In genomic region chr6:143510991-143511891, GRCh38 we compare ENCODE assay signal across 8 cellular contexts. TPM values are rescaled to one million over a fixed set of nuclear protein-coding genes. Genes with fewer than 3 reads are reported as not detected.
DNase-seq lines count a peak whose midpoint lies in the region; ATAC-seq and TF ChIP-seq lines count a peak whose summit lies in the region.

Gene FUCA2, minus strand, starts transcription at chr6:143511720. Its CDS starts 86 bp downstream, at chr6:143511634.

- H3K4me3 ChIP-seq in endodermal cell (ENCODE audit: low read length): peak within 1 kb of the TSS; percentile 90
- H3K4me3 ChIP-seq in mesendoderm (ENCODE audit: low read length): peak within 1 kb of the TSS; percentile 63

- peak; percentile 68 for ATAC-seq in GM18511 (IDR thresholded peaks at IDR 0.05; ENCODE audit: unreplicated experiment)
- ATAC-seq in HG03025 (IDR thresholded peaks at IDR 0.05; ENCODE audit: low FRiP score, unreplicated experiment): peak; percentile 55

- 13 to 25% methylated on average over 16 to 63 of the region's 63 CpGs for WGBS in endodermal cell (ENCODE audit: insufficient coverage in 1 of 2, insufficient read length in 1 of 2), 2 experiments
- WGBS in mesendoderm (ENCODE audit: extremely low coverage, insufficient coverage, low lambda C conversion rate): no CpG with 5 or more reads among the region's 63 CpGs

- no peaks in the 10 kb centered on the region for H3K79me2 ChIP-seq in mesendoderm (ENCODE audit: control insufficient read depth, insufficient read depth, low read length)

- no peaks in the 10 kb centered on the region for H3K9me3 Mint-ChIP-seq in endodermal cell

- no peaks in the 10 kb centered on the region for H3K79me1 ChIP-seq in mesendoderm (ENCODE audit: low read length)

- peak within 1 kb of the TSS; percentile 56 for H3K4ac ChIP-seq in mesendoderm (ENCODE audit: low read depth, low read length)

- H3K23ac ChIP-seq in mesendoderm (ENCODE audit: low read length): peak within 1 kb of the TSS; percentile 67

- peak; percentile 77 for DNase-seq in NCI-H774 (lab: John Stamatoyannopoulos, UW)
- DNase-seq in activated CD8-positive, alpha-beta memory T cell treated with anti-CD3 and anti-CD28 coated beads, Interleukin-2, amount 50 U/mL, for 24 hours (ENCODE audit: extremely low read depth): peak; percentile 49
- peak; percentile 95 for DNase-seq in endodermal cell
- DNase-seq in mesendoderm: peak; percentile 93
- DNase-seq in stimulated activated CD8-positive, alpha-beta memory T cell treated with anti-CD3 and anti-CD28 coated beads, Interleukin-12 subunit alpha, Interleukin-12 subunit beta, amount 100 ng/mL, for 24 hours (ENCODE audit: extremely low read depth): peak; percentile 32

- peaks cover 20% of the 10 kb centered on the region for H3K36me3 Mint-ChIP-seq in endodermal cell (ENCODE audit: low read depth)

- H4K5ac ChIP-seq in mesendoderm (ENCODE audit: low read length): peak within 1 kb of the TSS; percentile 77

- H3K36me3 ChIP-seq in endodermal cell (ENCODE audit: control insufficient read depth, insufficient read depth, low read length): peaks cover 11% of the 10 kb centered on the region
- H3K36me3 ChIP-seq in mesendoderm (ENCODE audit: control insufficient read depth, insufficient read depth, low read length): peaks cover 3% of the 10 kb centered on the region

- H3K4me1 ChIP-seq in endodermal cell (ENCODE audit: control insufficient read depth, insufficient read depth, low read length) (peaks cover 4% of the 10 kb centered on the region), mesendoderm (ENCODE audit: control insufficient read depth, low read depth, low read length) (no peaks in the 10 kb centered on the region)

- H2BK120ac ChIP-seq in mesendoderm (ENCODE audit: low read depth, low read length): peak within 1 kb of the TSS; percentile 56

- H3K27me3 Mint-ChIP-seq in endodermal cell (ENCODE audit: insufficient read depth): peaks cover 17% of the 10 kb centered on the region

- H2AK5ac ChIP-seq in mesendoderm (ENCODE audit: low read length): no peak within 1 kb of the TSS

- H3K9me3 ChIP-seq in endodermal cell (ENCODE audit: control insufficient read depth, low read length): no peaks in the 10 kb centered on the region

- peak within 1 kb of the TSS; percentile 14 for H3K4me2 ChIP-seq in mesendoderm (ENCODE audit: low read length)

- peak within 1 kb of the TSS; percentile 94 for H3K56ac ChIP-seq in mesendoderm (ENCODE audit: low read length)

- no peak for TF ChIP-seq CTCF in 22Rv1 (IDR thresholded peaks at IDR 0.05)
- no peak for TF ChIP-seq CTCF in endodermal cell (conservative IDR thresholded peaks at IDR 0.05)

- peak within 1 kb of the TSS; percentile 51 for H3K18ac ChIP-seq in mesendoderm (ENCODE audit: low read length)

- H3K27ac Mint-ChIP-seq in endodermal cell: peak within 1 kb of the TSS; percentile 90

- H4K8ac ChIP-seq in mesendoderm (ENCODE audit: low read depth, low read length): peak within 1 kb of the TSS; percentile 43

- H3K4me3 Mint-ChIP-seq in endodermal cell: peak within 1 kb of the TSS; percentile 77

- H3K4me1 Mint-ChIP-seq in endodermal cell: peaks cover 11% of the 10 kb centered on the region

- H3K27ac ChIP-seq in 22Rv1 (peak within 1 kb of the TSS; percentile 76), endodermal cell (ENCODE audit: low read depth, low read length) (peak within 1 kb of the TSS; percentile 65), mesendoderm (ENCODE audit: low read depth, low read length) (peak within 1 kb of the TSS; percentile 37)

- no peaks in the 10 kb centered on the region for H3K27me3 ChIP-seq in endodermal cell (ENCODE audit: control insufficient read depth, insufficient read depth, low read length, poor library complexity, severe bottlenecking)
- H3K27me3 ChIP-seq in mesendoderm (ENCODE audit: insufficient read depth, low read length, poor library complexity): no peaks in the 10 kb centered on the region

- peak within 1 kb of the TSS; percentile 7 for H2BK5ac ChIP-seq in mesendoderm (ENCODE audit: low read length)

- H2BK15ac ChIP-seq in mesendoderm (replicated peaks; ENCODE audit: low read depth): no peak within 1 kb of the TSS

- H3K9ac ChIP-seq in endodermal cell (ENCODE audit: extremely low read depth, low read length, poor library complexity, severe bottlenecking): peak within 1 kb of the TSS; percentile 62
- H3K9ac ChIP-seq in mesendoderm (ENCODE audit: low read length): peak within 1 kb of the TSS; percentile 80

RNA-seq across cellular contexts. Expression of gene FUCA2, which starts in this region (rescaled TPM):
- total RNA-seq in endodermal cell: 10 to 100 TPM; 58.6 to 59.3 TPM
- polyA plus RNA-seq in endodermal cell (2013, experiment 1 of 2): 42.1 TPM
- 37.4 TPM for polyA plus RNA-seq in endodermal cell (2013, experiment 2 of 2)
- 29.0 TPM for polyA plus RNA-seq in mesendoderm (2013, experiment 1 of 2)
- polyA plus RNA-seq in mesendoderm (2013, experiment 2 of 2): 30.0 TPM

Comparison
In these comparisons a context has a peak if more than half of its experiments do, and no peak if none do; other contexts are left out.
1. Peak in every context shown above with its lines: DNase-seq, ATAC-seq, H3K4me3 ChIP-seq and H3K27ac ChIP-seq.
2. DNase-seq: peak in every context shown above with its lines; median percentile 95 in endodermal cell; 93 in mesendoderm; 77 in NCI-H774; 49 in activated CD8-positive, alpha-beta memory T cell treated with anti-CD3 and anti-CD28 coated beads, Interleukin-2, amount 50 U/mL, for 24 hours; 32 in stimulated activated CD8-positive, alpha-beta memory T cell treated with anti-CD3 and anti-CD28 coated beads, Interleukin-12 subunit alpha, Interleukin-12 subunit beta, amount 100 ng/mL, for 24 hours.